Comparison of ENCODE assay signal across 2 cellular contexts in the genomic region with DNA sequence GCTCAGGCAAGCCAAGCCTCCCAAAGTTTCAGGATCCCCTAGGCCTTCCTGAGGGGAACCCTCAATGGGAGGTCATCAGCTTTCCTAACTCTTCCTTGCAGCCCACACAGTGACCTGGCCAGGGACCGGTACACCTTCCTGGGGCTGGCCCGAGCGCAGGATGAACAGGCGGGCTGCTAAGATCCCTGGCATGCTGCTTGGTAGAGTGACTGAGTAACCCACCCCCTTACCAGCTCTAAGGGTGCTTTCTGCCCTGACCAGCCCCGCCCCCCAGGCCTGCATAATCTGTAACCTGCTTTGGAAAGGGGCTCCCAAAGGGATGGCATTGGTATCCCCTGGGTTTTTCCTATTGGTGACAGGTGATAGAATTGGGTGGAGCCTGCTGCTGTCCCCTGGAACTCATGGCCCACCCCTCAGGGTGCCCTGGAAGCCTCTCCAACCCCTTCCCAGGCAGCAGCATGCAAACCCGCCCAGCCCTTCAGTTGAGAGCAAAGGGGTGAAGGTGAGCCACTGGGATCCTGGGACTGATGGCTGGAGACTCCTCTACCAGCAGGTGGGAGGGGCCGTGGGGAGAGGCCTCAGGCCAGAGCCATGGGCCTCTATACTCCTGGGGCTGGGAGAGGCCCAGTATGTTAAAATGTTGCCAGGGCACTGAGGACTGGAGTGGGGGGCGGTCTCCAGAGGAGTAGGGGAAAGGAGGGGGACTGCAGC.
TF ChIP-seq lines count a peak whose summit lies in the region.

No MANE protein-coding gene starts in this region.

TF ChIP-seq in K562, 482 proteins besides CTCF, POLR2A, EP300 and RAD21:
- TF ChIP-seq, protein P1, sequence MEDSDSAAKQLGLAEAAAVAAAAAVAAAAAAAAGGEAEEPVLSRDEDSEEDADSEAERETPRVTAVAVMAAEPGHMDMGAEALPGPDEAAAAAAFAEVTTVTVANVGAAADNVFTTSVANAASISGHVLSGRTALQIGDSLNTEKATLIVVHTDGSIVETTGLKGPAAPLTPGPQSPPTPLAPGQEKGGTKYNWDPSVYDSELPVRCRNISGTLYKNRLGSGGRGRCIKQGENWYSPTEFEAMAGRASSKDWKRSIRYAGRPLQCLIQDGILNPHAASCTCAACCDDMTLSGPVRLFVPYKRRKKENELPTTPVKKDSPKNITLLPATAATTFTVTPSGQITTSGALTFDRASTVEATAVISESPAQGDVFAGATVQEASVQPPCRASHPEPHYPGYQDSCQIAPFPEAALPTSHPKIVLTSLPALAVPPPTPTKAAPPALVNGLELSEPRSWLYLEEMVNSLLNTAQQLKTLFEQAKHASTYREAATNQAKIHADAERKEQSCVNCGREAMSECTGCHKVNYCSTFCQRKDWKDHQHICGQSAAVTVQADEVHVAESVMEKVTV (CRISPR knock-in tag; IDR thresholded peaks at IDR 0.05), result no peak
- TF ChIP-seq, protein P2, sequence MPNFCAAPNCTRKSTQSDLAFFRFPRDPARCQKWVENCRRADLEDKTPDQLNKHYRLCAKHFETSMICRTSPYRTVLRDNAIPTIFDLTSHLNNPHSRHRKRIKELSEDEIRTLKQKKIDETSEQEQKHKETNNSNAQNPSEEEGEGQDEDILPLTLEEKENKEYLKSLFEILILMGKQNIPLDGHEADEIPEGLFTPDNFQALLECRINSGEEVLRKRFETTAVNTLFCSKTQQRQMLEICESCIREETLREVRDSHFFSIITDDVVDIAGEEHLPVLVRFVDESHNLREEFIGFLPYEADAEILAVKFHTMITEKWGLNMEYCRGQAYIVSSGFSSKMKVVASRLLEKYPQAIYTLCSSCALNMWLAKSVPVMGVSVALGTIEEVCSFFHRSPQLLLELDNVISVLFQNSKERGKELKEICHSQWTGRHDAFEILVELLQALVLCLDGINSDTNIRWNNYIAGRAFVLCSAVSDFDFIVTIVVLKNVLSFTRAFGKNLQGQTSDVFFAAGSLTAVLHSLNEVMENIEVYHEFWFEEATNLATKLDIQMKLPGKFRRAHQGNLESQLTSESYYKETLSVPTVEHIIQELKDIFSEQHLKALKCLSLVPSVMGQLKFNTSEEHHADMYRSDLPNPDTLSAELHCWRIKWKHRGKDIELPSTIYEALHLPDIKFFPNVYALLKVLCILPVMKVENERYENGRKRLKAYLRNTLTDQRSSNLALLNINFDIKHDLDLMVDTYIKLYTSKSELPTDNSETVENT (CRISPR knock-in tag; IDR thresholded peaks at IDR 0.05), result no peak
- TF ChIP-seq FOXP4 (CRISPR knock-in tag; IDR thresholded peaks at IDR 0.05; ENCODE audit: borderline replicate concordance) (no peak), KHSRP (IDR thresholded peaks at IDR 0.05) (no peak), NFYB (IDR thresholded peaks at IDR 0.05; ENCODE audit: extremely low read depth, insufficient read length) (no peak), MTF1 (CRISPR knock-in tag; IDR thresholded peaks at IDR 0.05; ENCODE audit: borderline replicate concordance) (no peak), NBN (IDR thresholded peaks at IDR 0.05; ENCODE audit: low read depth) (no peak)
TF ChIP-seq in K562: peak in this region for 0.

TF ChIP-seq in GM12891, 5 proteins besides CTCF, POLR2A, EP300 and RAD21:
- TF ChIP-seq POU2F2 (IDR thresholded peaks at IDR 0.05; ENCODE audit: low read depth, low read length) (no peak), POLR2AphosphoS5 (IDR thresholded peaks at IDR 0.05; ENCODE audit: low read depth, low read length) (no peak), TAF1 (IDR thresholded peaks at IDR 0.05; ENCODE audit: low read depth, low read length) (no peak), PAX5 (IDR thresholded peaks at IDR 0.05; ENCODE audit: insufficient read depth, low read length, severe bottlenecking) (no peak), SPI1 (IDR thresholded peaks at IDR 0.05; ENCODE audit: low read depth, low read length) (no peak)
TF ChIP-seq in GM12891: peak in this region for 0.
